Comparison of ENCODE assay signal across 15 cellular contexts in the genomic region with DNA sequence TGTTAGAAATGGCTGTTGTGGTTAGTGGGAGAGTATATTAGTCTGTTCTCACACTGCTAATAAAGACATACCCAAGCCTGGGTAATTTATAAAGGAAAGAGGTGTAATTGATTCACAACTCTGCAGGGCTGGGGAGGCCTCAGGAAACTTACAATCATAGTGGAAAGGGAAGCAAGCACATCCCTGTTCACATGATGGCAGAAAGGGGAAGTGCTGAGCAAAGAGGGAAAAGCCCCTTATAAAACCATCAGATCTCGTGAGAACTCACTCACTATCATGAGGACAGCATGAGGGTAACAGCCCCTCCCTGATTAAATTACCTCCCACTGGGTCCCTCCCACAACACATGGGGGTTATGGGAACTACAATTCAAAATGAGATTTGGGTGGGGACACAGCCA. TPM values are rescaled to one million over a fixed set of nuclear protein-coding genes. Genes with fewer than 3 reads are reported as not detected.
"Had no signal": no experiment of that assay in that cellular context is flagged by ENCODE, and none has a peak within 500 bp of the region (broad histone marks: within the 10 kb centered on the region; RNA-seq: fewer than 3 reads in every experiment).

No MANE protein-coding gene starts in this region.

RNA-seq across cellular contexts. Expression of gene ASB18, which starts 24.2 kb away (rescaled TPM):
- total RNA-seq: activated B cell treated with CpG ODN at 0.5 μM for 24 hours; activated CD4-positive, alpha-beta memory T cell treated with anti-CD3 and anti-CD28 coated beads for 36 hours; activated CD4-positive, alpha-beta T cell treated with anti-CD3 and anti-CD28 coated beads, Interleukin-2, amount 10 ng/mL, durations not matched to agents 24 days and 14 days; activated CD8-positive, alpha-beta memory T cell treated with anti-CD3 and anti-CD28 coated beads for 36 hours; activated CD8-positive, alpha-beta T cell treated with anti-CD3 and anti-CD28 coated beads for 36 hours; activated naive CD8-positive, alpha-beta T cell treated with anti-CD3 and anti-CD28 coated beads, Interleukin-2, amount 10 ng/mL, durations not matched to agents 7 days and 5 days; activated T-helper 2 cell treated with anti-CD3 and anti-CD28 coated beads, Interferon-gamma antibody, Interleukin-2, Interleukin-4, amounts not matched to agents 10 μg/mL and 5 μg/mL and 100 μg/mL, durations not matched to agents 14 hours and 24 hours and 36 hours; ascending aorta; bronchial epithelial cell; cardiac muscle cell; chondrocyte; T-helper 1 cell treated with Interleukin-12 subunit alpha and Interleukin-12 subunit beta and Interleukin-4 antibody, amounts not matched to agents 30 ng/mL and 1 ng/mL, for 36 hours; T-helper 17 cell; T-helper 2 cell treated with Interferon-gamma antibody and Interleukin-4, amounts not matched to agents 100 ng/mL and 5 ng/mL, for 36 hours had no signal
- polyA plus RNA-seq: adipose tissue had no signal
